ENCODE assay signal across 1 cellular context in the genomic region with DNA sequence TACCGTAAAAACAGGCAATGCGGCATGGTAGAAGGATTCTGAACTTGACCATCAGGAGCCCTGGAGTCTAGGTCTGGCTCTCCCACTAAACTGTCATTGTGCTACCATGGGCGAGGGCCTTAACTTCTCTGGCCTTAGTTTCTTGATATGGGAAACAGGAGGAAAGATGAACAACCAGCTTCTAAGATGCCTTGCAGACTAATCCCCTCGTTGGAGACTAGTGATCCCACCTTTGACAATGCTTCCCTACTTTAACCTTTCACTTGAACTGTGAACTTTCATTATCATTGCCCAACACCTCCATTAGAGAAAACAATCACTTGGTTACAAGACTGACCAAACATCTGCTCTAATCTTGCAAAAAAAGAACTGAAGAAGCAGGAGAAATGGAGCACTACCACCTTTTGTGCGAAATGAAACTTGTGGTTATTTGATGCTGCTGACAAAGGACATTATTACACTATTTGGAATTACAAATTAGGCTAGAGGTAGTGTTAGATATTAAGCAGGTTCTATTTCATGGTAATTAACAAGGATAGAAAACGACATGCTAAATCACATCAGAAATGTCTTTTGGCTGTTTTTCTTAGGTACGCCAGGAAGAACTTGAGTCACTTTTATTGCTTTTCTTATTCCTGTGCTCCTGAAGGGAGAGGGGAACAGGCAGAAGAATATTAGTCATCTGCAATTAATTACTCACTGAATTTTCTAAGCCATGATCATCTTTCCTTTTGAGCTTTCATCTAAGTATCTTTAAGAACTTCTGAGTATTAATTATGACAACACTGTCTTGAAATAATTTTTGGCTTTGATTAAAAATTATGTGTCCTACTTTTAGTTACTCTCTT.
TF ChIP-seq lines count a peak whose summit lies in the region.

No MANE protein-coding gene starts in this region.

TF ChIP-seq in K562, 482 proteins besides CTCF, POLR2A, EP300 and RAD21 (continues in another document):
- no peak for TF ChIP-seq ZNF407 (IDR thresholded peaks at IDR 0.05; ENCODE audit: low read depth)
- TF ChIP-seq, protein P1, sequence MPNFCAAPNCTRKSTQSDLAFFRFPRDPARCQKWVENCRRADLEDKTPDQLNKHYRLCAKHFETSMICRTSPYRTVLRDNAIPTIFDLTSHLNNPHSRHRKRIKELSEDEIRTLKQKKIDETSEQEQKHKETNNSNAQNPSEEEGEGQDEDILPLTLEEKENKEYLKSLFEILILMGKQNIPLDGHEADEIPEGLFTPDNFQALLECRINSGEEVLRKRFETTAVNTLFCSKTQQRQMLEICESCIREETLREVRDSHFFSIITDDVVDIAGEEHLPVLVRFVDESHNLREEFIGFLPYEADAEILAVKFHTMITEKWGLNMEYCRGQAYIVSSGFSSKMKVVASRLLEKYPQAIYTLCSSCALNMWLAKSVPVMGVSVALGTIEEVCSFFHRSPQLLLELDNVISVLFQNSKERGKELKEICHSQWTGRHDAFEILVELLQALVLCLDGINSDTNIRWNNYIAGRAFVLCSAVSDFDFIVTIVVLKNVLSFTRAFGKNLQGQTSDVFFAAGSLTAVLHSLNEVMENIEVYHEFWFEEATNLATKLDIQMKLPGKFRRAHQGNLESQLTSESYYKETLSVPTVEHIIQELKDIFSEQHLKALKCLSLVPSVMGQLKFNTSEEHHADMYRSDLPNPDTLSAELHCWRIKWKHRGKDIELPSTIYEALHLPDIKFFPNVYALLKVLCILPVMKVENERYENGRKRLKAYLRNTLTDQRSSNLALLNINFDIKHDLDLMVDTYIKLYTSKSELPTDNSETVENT (CRISPR knock-in tag; IDR thresholded peaks at IDR 0.05), result no peak
- no peak for TF ChIP-seq ZNF766 (CRISPR knock-in tag; conservative IDR thresholded peaks at IDR 0.05)
- no peak for TF ChIP-seq FOXA3 (CRISPR knock-in tag; conservative IDR thresholded peaks at IDR 0.05 in 1 of 2, IDR thresholded peaks at IDR 0.05 in 1 of 2)
- TF ChIP-seq ATF6 (CRISPR knock-in tag; IDR thresholded peaks at IDR 0.05), result no peak
- TF ChIP-seq CCNT2 (IDR thresholded peaks at IDR 0.05; ENCODE audit: borderline replicate concordance, extremely low read depth, insufficient read length, low read depth, low read length), result no peak
- TF ChIP-seq HOMEZ (CRISPR knock-in tag; IDR thresholded peaks at IDR 0.05), result no peak
- TF ChIP-seq HLTF (IDR thresholded peaks at IDR 0.05), result no peak
- TF ChIP-seq ZMIZ1 (IDR thresholded peaks at IDR 0.05; ENCODE audit: low read depth in 2 of 2, low read length in 2 of 2), result no peak
- no peak for TF ChIP-seq ZNF280B (CRISPR knock-in tag; IDR thresholded peaks at IDR 0.05)
- TF ChIP-seq GTF2E2 (tag; IDR thresholded peaks at IDR 0.05), result no peak
- TF ChIP-seq, protein P2, sequence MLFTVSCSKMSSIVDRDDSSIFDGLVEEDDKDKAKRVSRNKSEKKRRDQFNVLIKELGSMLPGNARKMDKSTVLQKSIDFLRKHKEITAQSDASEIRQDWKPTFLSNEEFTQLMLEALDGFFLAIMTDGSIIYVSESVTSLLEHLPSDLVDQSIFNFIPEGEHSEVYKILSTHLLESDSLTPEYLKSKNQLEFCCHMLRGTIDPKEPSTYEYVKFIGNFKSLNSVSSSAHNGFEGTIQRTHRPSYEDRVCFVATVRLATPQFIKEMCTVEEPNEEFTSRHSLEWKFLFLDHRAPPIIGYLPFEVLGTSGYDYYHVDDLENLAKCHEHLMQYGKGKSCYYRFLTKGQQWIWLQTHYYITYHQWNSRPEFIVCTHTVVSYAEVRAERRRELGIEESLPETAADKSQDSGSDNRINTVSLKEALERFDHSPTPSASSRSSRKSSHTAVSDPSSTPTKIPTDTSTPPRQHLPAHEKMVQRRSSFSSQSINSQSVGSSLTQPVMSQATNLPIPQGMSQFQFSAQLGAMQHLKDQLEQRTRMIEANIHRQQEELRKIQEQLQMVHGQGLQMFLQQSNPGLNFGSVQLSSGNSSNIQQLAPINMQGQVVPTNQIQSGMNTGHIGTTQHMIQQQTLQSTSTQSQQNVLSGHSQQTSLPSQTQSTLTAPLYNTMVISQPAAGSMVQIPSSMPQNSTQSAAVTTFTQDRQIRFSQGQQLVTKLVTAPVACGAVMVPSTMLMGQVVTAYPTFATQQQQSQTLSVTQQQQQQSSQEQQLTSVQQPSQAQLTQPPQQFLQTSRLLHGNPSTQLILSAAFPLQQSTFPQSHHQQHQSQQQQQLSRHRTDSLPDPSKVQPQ (CRISPR knock-in tag; IDR thresholded peaks at IDR 0.05; ENCODE audit: borderline replicate concordance), result no peak
- TF ChIP-seq RFX5 (IDR thresholded peaks at IDR 0.05; ENCODE audit: low read depth, low read length), result no peak
- TF ChIP-seq ARID3B (CRISPR knock-in tag; IDR thresholded peaks at IDR 0.05; ENCODE audit: borderline replicate concordance), result no peak
- no peak for TF ChIP-seq ARID1B (IDR thresholded peaks at IDR 0.05)
- no peak for TF ChIP-seq ZNF511 (CRISPR knock-in tag; IDR thresholded peaks at IDR 0.05)
- TF ChIP-seq JUN (IDR thresholded peaks at IDR 0.05; ENCODE audit: borderline replicate concordance, low read depth, low read length), result no peak
- no peak for TF ChIP-seq JUN (CRISPR knock-in tag; IDR thresholded peaks at IDR 0.05; ENCODE audit: borderline replicate concordance)
- TF ChIP-seq ZNF764 (CRISPR knock-in tag; IDR thresholded peaks at IDR 0.05; ENCODE audit: low read depth), result no peak
- TF ChIP-seq ETV6 (IDR thresholded peaks at IDR 0.05; ENCODE audit: borderline replicate concordance in 1 of 2, low read depth in 2 of 2, low read length in 1 of 2), result no peak
- no peak for TF ChIP-seq ETV6 (CRISPR knock-in tag; IDR thresholded peaks at IDR 0.05; ENCODE audit: borderline replicate concordance)
